ENCODE assay signal across 23 cellular contexts in the genomic region with DNA sequence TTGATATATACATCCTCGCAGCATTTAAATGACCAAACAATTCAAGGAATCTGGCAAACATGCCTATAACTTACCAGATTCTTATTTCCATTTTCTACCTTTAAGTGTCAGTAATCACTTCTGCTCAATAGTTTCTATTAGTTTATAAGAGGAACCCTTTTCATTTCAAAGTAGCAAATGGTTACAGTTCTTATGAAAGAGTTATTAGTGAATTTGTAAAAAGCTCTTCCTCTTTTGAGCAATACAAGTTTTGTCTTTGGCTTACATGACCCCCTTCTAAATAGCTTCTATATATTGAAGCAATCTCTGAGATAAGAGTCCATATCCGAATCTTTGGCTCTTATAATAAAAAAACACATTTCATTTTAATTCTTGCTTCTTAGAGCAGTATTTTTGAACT. TPM values are rescaled to one million over a fixed set of nuclear protein-coding genes. Genes with fewer than 3 reads are reported as not detected.
DNase-seq lines count a peak whose midpoint lies in the region; ATAC-seq, FAIRE-seq and TF ChIP-seq lines count a peak whose summit lies in the region.
"Had no signal": no experiment of that assay in that cellular context is flagged by ENCODE, and none has a peak within 500 bp of the region (broad histone marks: within the 10 kb centered on the region; RNA-seq: fewer than 3 reads in every experiment).

No MANE protein-coding gene starts in this region.

- no peak overlapping the region for H3K18ac ChIP-seq in IMR-90 (ENCODE audit: low read depth, low read length)

- dilution Hi-C loops in IMR-90 (cut with HindIII; ENCODE audit: low sequenced_read_pairs, unreplicated experiment), result no loop called here

- CTCF ChIA-PET in IMR-90 (lab: Yijun Ruan, JAX), result no interaction called here

- POLR2A ChIA-PET in IMR-90 (lab: Charles Lee; ENCODE audit: unreplicated experiment), result no interaction called here

- no peak overlapping the region for H3K9ac ChIP-seq in IMR-90 (ENCODE audit: low read depth, low read length)

- no CpG with 5 or more reads among the region's 2 CpGs for WGBS in IMR-90 (ENCODE audit: extremely low coverage in 2 of 2, insufficient read length in 1 of 2), 2 experiments
- 61 to 80% methylated on average over 2 of the region's 2 CpGs for WGBS in tibial nerve, 2 donors

- no peak overlapping the region for H4K5ac ChIP-seq in IMR-90 (ENCODE audit: low read depth, low read length)

- no peak overlapping the region for H3K23ac ChIP-seq in IMR-90 (ENCODE audit: low read depth, low read length)

- no peak overlapping the region for H3K56ac ChIP-seq in IMR-90 (ENCODE audit: extremely low read depth, insufficient read depth, low read length)

- H4K91ac ChIP-seq in IMR-90 (ENCODE audit: insufficient read depth, low read depth, low read length), result no peak overlapping the region

- no peak overlapping the region for H4K8ac ChIP-seq in IMR-90 (ENCODE audit: low read depth in 2 of 2, low read length in 2 of 2)

- TF ChIP-seq POLR2A in IMR-90 (IDR thresholded peaks at IDR 0.05; ENCODE audit: low read depth, low read length), result no peak
- TF ChIP-seq POLR2A in H54 (IDR thresholded peaks at IDR 0.05; ENCODE audit: low read depth, low read length), result no peak
- TF ChIP-seq POLR2A in tibial nerve (IDR thresholded peaks at IDR 0.05), result no peak

- TF ChIP-seq RAD21 in IMR-90 (IDR thresholded peaks at IDR 0.05; ENCODE audit: low read length), result no peak

- H3K36me3 ChIP-seq in IMR-90 (ENCODE audit: control insufficient read depth, insufficient read depth, low read length) (peaks cover 41% of the 10 kb centered on the region), tibial nerve (peaks cover 0 to 8% (median 0%) of the 10 kb centered on the region in 3 donors)
- H3K36me3 ChIP-seq: BE2C, Peyer's patch had no signal

- in situ Hi-C loops in IMR-90 (cut with MboI; ENCODE audit: low sequenced_read_pairs), result no loop called here

- H2BK20ac ChIP-seq in IMR-90 (ENCODE audit: low read depth, low read length), result no peak overlapping the region

- H3K14ac ChIP-seq in IMR-90 (replicated peaks; ENCODE audit: low read depth, low read length), result no peak overlapping the region

- no peak for TF ChIP-seq EP300 in tibial nerve (IDR thresholded peaks at IDR 0.05)

- H3K4ac ChIP-seq in IMR-90 (ENCODE audit: low read depth, low read length), result no peak overlapping the region

- DNase-seq in AML-193 (lab: John Stamatoyannopoulos, UW), result peak; percentile 69 to 74
- DNase-seq in IMR-90, result no peak
- DNase-seq in NOMO-1 treated with dmso at 0.1 percent for 144 hours (lab: John Stamatoyannopoulos, UW; ENCODE audit: unreplicated experiment), result peak; percentile 64
- DNase-seq in epithelial cell of prostate (ENCODE audit: low read depth, low spot score), result no peak
- no peak for DNase-seq in H54 (ENCODE audit: insufficient read length, low spot score)
- DNase-seq in frontal cortex (ENCODE audit: low spot score in 2 of 2), result no peak
- no peak for DNase-seq in tibial nerve (ENCODE audit: low spot score in 2 of 2)
- DNase-seq: BE2C; CD4-positive, CD25-positive, alpha-beta regulatory T cell; EL; GF-D8; KG1; NCI-H1417; NCI-H1694 treated with DMSO at 0.1 percent for 48 hours; NCI-H2081 treated with DMSO at 0.1 percent for 48 hours; NCI-H2171 treated with DMSO at 0.1 percent for 48 hours; NCI-H446; NCI-H526; Peyer's patch; SW 1271; T-helper 17 cell had no signal

- no peak overlapping the region for H3K4me2 ChIP-seq in IMR-90 (ENCODE audit: low read depth, low read length)
- H3K4me2 ChIP-seq: A549 had no signal

- no peak overlapping the region for H2BK15ac ChIP-seq in IMR-90 (ENCODE audit: low read depth, low read length)

- peaks cover 28% of the 10 kb centered on the region for H3K9me1 ChIP-seq in IMR-90 (ENCODE audit: insufficient read depth, low read length)

- no peak overlapping the region for H2BK120ac ChIP-seq in IMR-90 (ENCODE audit: low read depth, low read length)

- TF ChIP-seq CTCF in IMR-90 (conservative IDR thresholded peaks at IDR 0.05; ENCODE audit: low read depth, low read length), result no peak
- no peak for TF ChIP-seq CTCF in tibial nerve (IDR thresholded peaks at IDR 0.05)

- H3K9me3 ChIP-seq in IMR-90 (ENCODE audit: control insufficient read depth, insufficient read depth, low read length), result no peaks in the 10 kb centered on the region
- H3K9me3 ChIP-seq in tibial nerve, result no peaks in the 10 kb centered on the region
- H3K9me3 ChIP-seq: A549, BE2C, Peyer's patch, SJSA1 had no signal

- peak overlapping the region; percentile 29 for H2BK5ac ChIP-seq in IMR-90 (ENCODE audit: low read depth, low read length, poor library complexity, severe bottlenecking)

- no peak overlapping the region for H2AFZ ChIP-seq in IMR-90 (replicated peaks; ENCODE audit: low read length, poor library complexity)

- intact Hi-C loops in IMR-90 (cut with micrococcal nuclease), result no loop called here

- ATAC-seq in IMR-90 (ENCODE audit: low read depth), result no peak
- ATAC-seq: A549, T-helper 17 cell had no signal

- H3K4me3 ChIP-seq in IMR-90 (ENCODE audit: insufficient read depth, low read depth, low read length) (no peak overlapping the region), tibial nerve (no peak overlapping the region)
- H3K4me3 ChIP-seq: A549, Peyer's patch, SJSA1 had no signal

- H3K4me1 ChIP-seq in IMR-90 (ENCODE audit: control insufficient read depth, insufficient read depth, low read length), result peaks cover 23% of the 10 kb centered on the region
- H3K4me1 ChIP-seq in tibial nerve, result peaks cover 0 to 31% (median 4%) of the 10 kb centered on the region in 4 donors
- H3K4me1 ChIP-seq: BE2C, Peyer's patch, SJSA1 had no signal

- no peak overlapping the region for H3K27ac ChIP-seq in IMR-90 (ENCODE audit: insufficient read depth, low read length)
- peak overlapping the region; percentile 1 for H3K27ac ChIP-seq in epithelial cell of prostate
- no peak overlapping the region for H3K27ac ChIP-seq in tibial nerve
- H3K27ac ChIP-seq: A549, Peyer's patch, SJSA1 had no signal

- no TSS peak for BruUV-seq in IMR-90 (replicated peaks; lab: Mats Ljungman, UMichigan)

- H4K20me1 ChIP-seq in IMR-90 (ENCODE audit: insufficient read depth, low read length), result peaks cover 88% of the 10 kb centered on the region

- no peak overlapping the region for H2AK9ac ChIP-seq in IMR-90 (replicated peaks; ENCODE audit: low read depth, low read length, poor library complexity)

- no peak overlapping the region for H2AK5ac ChIP-seq in IMR-90 (ENCODE audit: low read depth, low read length)

- H3K79me1 ChIP-seq in IMR-90 (ENCODE audit: low read depth in 1 of 2, low read length in 2 of 2), result peaks cover 13 to 76% of the 10 kb centered on the region in 2 experiments

- no peak for FAIRE-seq in H54 (lab: Jason Lieb, UNC)
- FAIRE-seq in frontal cortex (lab: Jason Lieb, UNC), result no peak
- FAIRE-seq: A549 had no signal

- no peaks in the 10 kb centered on the region for H3K27me3 ChIP-seq in IMR-90 (ENCODE audit: control insufficient read depth, insufficient read depth, low read length)
- no peaks in the 10 kb centered on the region for H3K27me3 ChIP-seq in tibial nerve
- H3K27me3 ChIP-seq: BE2C, Peyer's patch, SJSA1 had no signal

TF ChIP-seq in IMR-90, 13 proteins besides CTCF, POLR2A, EP300 and RAD21:
- no peak for TF ChIP-seq MAFK (IDR thresholded peaks at IDR 0.05; ENCODE audit: low read depth, low read length)
- TF ChIP-seq FOS (IDR thresholded peaks at IDR 0.05; ENCODE audit: low read depth, low read length), result no peak
- TF ChIP-seq, protein P1, sequence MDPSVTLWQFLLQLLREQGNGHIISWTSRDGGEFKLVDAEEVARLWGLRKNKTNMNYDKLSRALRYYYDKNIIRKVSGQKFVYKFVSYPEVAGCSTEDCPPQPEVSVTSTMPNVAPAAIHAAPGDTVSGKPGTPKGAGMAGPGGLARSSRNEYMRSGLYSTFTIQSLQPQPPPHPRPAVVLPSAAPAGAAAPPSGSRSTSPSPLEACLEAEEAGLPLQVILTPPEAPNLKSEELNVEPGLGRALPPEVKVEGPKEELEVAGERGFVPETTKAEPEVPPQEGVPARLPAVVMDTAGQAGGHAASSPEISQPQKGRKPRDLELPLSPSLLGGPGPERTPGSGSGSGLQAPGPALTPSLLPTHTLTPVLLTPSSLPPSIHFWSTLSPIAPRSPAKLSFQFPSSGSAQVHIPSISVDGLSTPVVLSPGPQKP (IDR thresholded peaks at IDR 0.05; ENCODE audit: borderline replicate concordance, low read depth, low read length), result no peak
- TF ChIP-seq MAZ (IDR thresholded peaks at IDR 0.05; ENCODE audit: borderline replicate concordance, low read depth, low read length), result no peak
- TF ChIP-seq BHLHE40 (IDR thresholded peaks at IDR 0.05; ENCODE audit: low read depth, low read length), result no peak
- TF ChIP-seq, protein P2, sequence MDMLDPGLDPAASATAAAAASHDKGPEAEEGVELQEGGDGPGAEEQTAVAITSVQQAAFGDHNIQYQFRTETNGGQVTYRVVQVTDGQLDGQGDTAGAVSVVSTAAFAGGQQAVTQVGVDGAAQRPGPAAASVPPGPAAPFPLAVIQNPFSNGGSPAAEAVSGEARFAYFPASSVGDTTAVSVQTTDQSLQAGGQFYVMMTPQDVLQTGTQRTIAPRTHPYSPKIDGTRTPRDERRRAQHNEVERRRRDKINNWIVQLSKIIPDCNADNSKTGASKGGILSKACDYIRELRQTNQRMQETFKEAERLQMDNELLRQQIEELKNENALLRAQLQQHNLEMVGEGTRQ (IDR thresholded peaks at IDR 0.05; ENCODE audit: low read depth, low read length), result no peak
- no peak for TF ChIP-seq CEBPB (IDR thresholded peaks at IDR 0.05; ENCODE audit: low read depth, low read length)
- TF ChIP-seq CHD1 (IDR thresholded peaks at IDR 0.05; ENCODE audit: low read depth, low read length), result no peak
- no peak for TF ChIP-seq SMC3 (IDR thresholded peaks at IDR 0.05; ENCODE audit: low read depth, low read length)
- no peak for TF ChIP-seq MXI1 (IDR thresholded peaks at IDR 0.05; ENCODE audit: borderline replicate concordance, low read depth, low read length)
- no peak for TF ChIP-seq NFE2L2 (IDR thresholded peaks at IDR 0.05; ENCODE audit: low read depth, low read length)
- no peak for TF ChIP-seq RFX5 (IDR thresholded peaks at IDR 0.05; ENCODE audit: low read depth, low read length)
- no peak for TF ChIP-seq RCOR1 (IDR thresholded peaks at IDR 0.05; ENCODE audit: insufficient replicate concordance, low read length)

RNA-seq across cellular contexts. Expression of a gene that starts 42.0 kb away (rescaled TPM):
- 92.5 and 137 TPM in 2 replicates for total RNA-seq in IMR-90 (2012; rRNA removed)
- polyA plus RNA-seq in IMR-90 (2012; rRNA removed), result 52.4 and 61.4 TPM in 2 replicates
- 16.4 and 21.9 TPM in 2 replicates for polyA plus RNA-seq in IMR-90 (2012; cell fraction: cytosol; rRNA removed)
- 23.4 and 161 TPM in 2 replicates for polyA plus RNA-seq in IMR-90 (2012; cell fraction: nucleus; rRNA removed; ENCODE audit: low replicate concordance)
- 25.3 TPM for total RNA-seq in frontal cortex
- total RNA-seq in tibial nerve, result 10 to 100 TPM; 72.2 to 87.6 (median 79.6) TPM

Comparison
In these comparisons a context has a peak if more than half of its experiments do, and no peak if none do; other contexts are left out.
1. DNase-seq: peak in AML-193 (2 of 2) and NOMO-1 treated with dmso at 0.1 percent for 144 hours (single experiment); none in IMR-90 (single experiment), epithelial cell of prostate (single experiment), H54 (single experiment), frontal cortex (0 of 2) and tibial nerve (0 of 2).